ENCODE assay signal across 15 cellular contexts in genomic region chr10:45444976-45445898, GRCh38.
DNase-seq lines count a peak whose midpoint lies in the region; ATAC-seq lines count a peak whose summit lies in the region.
"Had no signal": no experiment of that assay in that cellular context is flagged by ENCODE, and none has a peak within 500 bp of the region (broad histone marks: within the 10 kb centered on the region; RNA-seq: fewer than 3 reads in every experiment).

No MANE protein-coding gene starts in this region.

- no peak overlapping the region for H3K4me3 Mint-ChIP-seq in stimulated activated naive B cell treated with anti-CD40 and anti-IgM and Interleukin-4, amounts not matched to agents 10 μg/mL and 1 μg/mL and 100 μg/mL, for 72 hours
- H3K4me3 Mint-ChIP-seq: activated CD4-positive, alpha-beta T cell treated with anti-CD3 and anti-CD28 coated beads for 36 hours had no signal

- no peak overlapping the region for H4K8ac ChIP-seq in mesenchymal stem cell (ENCODE audit: low read length)

- H3K27me3 ChIP-seq in H7 (ENCODE audit: control insufficient read depth, insufficient read depth, low read length) (no peaks in the 10 kb centered on the region), mesenchymal stem cell (ENCODE audit: control insufficient read depth in 1 of 2, insufficient read depth in 1 of 2, low read length in 2 of 2) (peaks cover 4 to 7% of the 10 kb centered on the region in 2 experiments)

- 90% methylated on average over 18 of the region's 19 CpGs for WGBS in mesenchymal stem cell

- no peak overlapping the region for H2BK5ac ChIP-seq in mesenchymal stem cell (ENCODE audit: low read depth, low read length, poor library complexity, severe bottlenecking)

- H4K91ac ChIP-seq in mesenchymal stem cell (ENCODE audit: low read length), result no peak overlapping the region

- H2AK5ac ChIP-seq in mesenchymal stem cell (ENCODE audit: low read length, severe bottlenecking), result no peak overlapping the region

- no peak overlapping the region for H3K4ac ChIP-seq in mesenchymal stem cell (ENCODE audit: low read depth in 1 of 2, low read length in 2 of 2)

- no peaks in the 10 kb centered on the region for H3K9me3 Mint-ChIP-seq in stimulated activated naive B cell treated with anti-CD40 and anti-IgM and Interleukin-4, amounts not matched to agents 10 μg/mL and 1 μg/mL and 100 μg/mL, for 72 hours

- H3K23ac ChIP-seq in mesenchymal stem cell (ENCODE audit: low read length in 2 of 2), result no peak overlapping the region

- no peak overlapping the region for H3K27ac ChIP-seq in mesenchymal stem cell (ENCODE audit: low read length, poor library complexity, severe bottlenecking)

- no peaks in the 10 kb centered on the region for H3K9me3 ChIP-seq in mesenchymal stem cell (ENCODE audit: control insufficient read depth, low read length)

- H3K4me1 ChIP-seq in mesenchymal stem cell (ENCODE audit: control insufficient read depth, insufficient read depth, low read depth, low read length), result no peaks in the 10 kb centered on the region

- no peak overlapping the region for H3K9ac ChIP-seq in mesenchymal stem cell (ENCODE audit: low read length)

- no peaks in the 10 kb centered on the region for H3K36me3 ChIP-seq in H7 (replicated peaks; ENCODE audit: control insufficient read depth, insufficient read depth, low read length)
- no peaks in the 10 kb centered on the region for H3K36me3 ChIP-seq in mesenchymal stem cell (ENCODE audit: control insufficient read depth in 1 of 2, insufficient read depth in 2 of 2, low read depth in 1 of 2, low read length in 2 of 2)

- H3K79me1 ChIP-seq in mesenchymal stem cell (replicated peaks; ENCODE audit: low read length, poor library complexity, severe bottlenecking), result no peaks in the 10 kb centered on the region

- peaks cover 6 to 29% of the 10 kb centered on the region in 2 donors for H3K4me1 Mint-ChIP-seq in stimulated activated naive B cell treated with anti-CD40 and anti-IgM and Interleukin-4, amounts not matched to agents 10 μg/mL and 1 μg/mL and 100 μg/mL, for 72 hours
- H3K4me1 Mint-ChIP-seq: activated CD4-positive, alpha-beta T cell treated with anti-CD3 and anti-CD28 coated beads for 36 hours had no signal

- H3K4me2 ChIP-seq in mesenchymal stem cell (ENCODE audit: low read length, poor library complexity, severe bottlenecking), result no peak overlapping the region

- H3K4me3 ChIP-seq in H7 (ENCODE audit: insufficient read depth, low read depth, low read length) (no peak overlapping the region), mesenchymal stem cell (ENCODE audit: insufficient read depth in 1 of 2, low read depth in 1 of 2, low read length in 2 of 2) (no peak overlapping the region)

- no peak overlapping the region for H3K14ac ChIP-seq in mesenchymal stem cell (ENCODE audit: low read length in 2 of 2)

- H3K18ac ChIP-seq in mesenchymal stem cell (ENCODE audit: low read depth in 1 of 2, low read length in 2 of 2), result no peak overlapping the region

- DNase-seq in H7, result peak; percentile 70
- DNase-seq in globus pallidus (ENCODE audit: low spot score), result peak; percentile 71
- peak; percentile 87 for DNase-seq in myocyte (ENCODE audit: low read depth)
- DNase-seq in stimulated activated naive B cell treated with anti-CD40 and anti-IgM and Interleukin-4, amounts not matched to agents 10 μg/mL and 1 μg/mL and 100 μg/mL, for 72 hours, result no peak
- DNase-seq in OCI-M1 (lab: John Stamatoyannopoulos, UW), result no peak
- no peak for DNase-seq in mesenchymal stem cell
- DNase-seq in stimulated activated CD4-positive, alpha-beta T cell treated with anti-CD3 and anti-CD28 coated beads, Interleukin-15, amount 100 ng/mL, for 24 hours, result no peak
- DNase-seq: activated CD4-positive, alpha-beta T cell treated with anti-CD3 and anti-CD28 coated beads for 36 hours; activated naive CD4-positive, alpha-beta T cell; AML-193; dermis blood vessel endothelial cell; NCI-H187 treated with DMSO at 0.1 percent for 48 hours; NCI-H446 treated with DMSO at 0.1 percent for 48 hours; T-helper 2 cell had no signal

- H2BK12ac ChIP-seq in mesenchymal stem cell (ENCODE audit: low read length in 2 of 2), result no peak overlapping the region

- H3K36me3 Mint-ChIP-seq in stimulated activated naive B cell treated with anti-CD40 and anti-IgM and Interleukin-4, amounts not matched to agents 10 μg/mL and 1 μg/mL and 100 μg/mL, for 72 hours, result peaks cover 16 to 34% of the 10 kb centered on the region in 2 donors

- ATAC-seq in stimulated activated naive B cell treated with anti-CD40 and anti-IgM and Interleukin-4, amounts not matched to agents 10 μg/mL and 1 μg/mL and 100 μg/mL, for 72 hours (replicated peaks), result no peak
- ATAC-seq: activated CD4-positive, alpha-beta T cell treated with anti-CD3 and anti-CD28 coated beads for 36 hours; esophagus mucosa had no signal

- no peak overlapping the region for H2BK120ac ChIP-seq in mesenchymal stem cell (ENCODE audit: low read depth, low read length)

- no peak overlapping the region for H2BK15ac ChIP-seq in mesenchymal stem cell (ENCODE audit: low read depth, poor library complexity, severe bottlenecking)

- no peak overlapping the region for H2AFZ ChIP-seq in mesenchymal stem cell (ENCODE audit: low read depth, low read length)

- peak overlapping the region; percentile 65 for H3K27ac Mint-ChIP-seq in stimulated activated naive B cell treated with anti-CD40 and anti-IgM and Interleukin-4, amounts not matched to agents 10 μg/mL and 1 μg/mL and 100 μg/mL, for 72 hours
- H3K27ac Mint-ChIP-seq: activated CD4-positive, alpha-beta T cell treated with anti-CD3 and anti-CD28 coated beads for 36 hours had no signal

- no peaks in the 10 kb centered on the region for H3K27me3 Mint-ChIP-seq in stimulated activated naive B cell treated with anti-CD40 and anti-IgM and Interleukin-4, amounts not matched to agents 10 μg/mL and 1 μg/mL and 100 μg/mL, for 72 hours

Comparison
In these comparisons a context has a peak if more than half of its experiments do, and no peak if none do; other contexts are left out.
1. DNase-seq: peak in H7 (single experiment), globus pallidus (single experiment) and myocyte (single experiment); none in stimulated activated naive B cell treated with anti-CD40 and anti-IgM and Interleukin-4, amounts not matched to agents 10 μg/mL and 1 μg/mL and 100 μg/mL, for 72 hours (single experiment), OCI-M1 (single experiment), mesenchymal stem cell (single experiment) and stimulated activated CD4-positive, alpha-beta T cell treated with anti-CD3 and anti-CD28 coated beads, Interleukin-15, amount 100 ng/mL, for 24 hours (single experiment).